In genomic region chr9:90611121-90611520, GRCh38 we compare ENCODE assay signal across 21 cellular contexts. TPM values are rescaled to one million over a fixed set of nuclear protein-coding genes. Genes with fewer than 3 reads are reported as not detected.
"Had no signal": no experiment of that assay in that cellular context is flagged by ENCODE, and none has a peak within 500 bp of the region (broad histone marks: within the 10 kb centered on the region; RNA-seq: fewer than 3 reads in every experiment).

No MANE protein-coding gene starts in this region.

- H3K27ac ChIP-seq: SJSA1, SK-N-MC had no signal

- H3K4me1 ChIP-seq: SJSA1 had no signal

- H3K4me3 ChIP-seq: SJSA1, SK-N-MC had no signal

- H3K9me3 ChIP-seq: SJSA1 had no signal

- H3K36me3 ChIP-seq: SJSA1 had no signal

- DNase-seq: Karpas-422, KBM-7, MM.1S, NCI-H1092 treated with DMSO at 0.1 percent for 48 hours, NCI-H1436, NCI-H187, NCI-H2029, NCI-H2081 treated with DMSO at 0.1 percent for 48 hours, NCI-H2171, NCI-H226, NCI-H446, NCI-H510A, NCI-H524 treated with DMSO at 0.1 percent for 48 hours, NCI-H774, Right ventricle myocardium superior, RPMI8226, SIG-M5 had no signal

- H3K27me3 ChIP-seq: SJSA1 had no signal

RNA-seq across cellular contexts. Expression of gene DIRAS2, which starts 31.5 kb away (rescaled TPM):
- total RNA-seq: HT-29, M059J, Right ventricle myocardium superior, SJSA1 had no signal
